ENCODE assay signal across 1 cellular context in the genomic region with DNA sequence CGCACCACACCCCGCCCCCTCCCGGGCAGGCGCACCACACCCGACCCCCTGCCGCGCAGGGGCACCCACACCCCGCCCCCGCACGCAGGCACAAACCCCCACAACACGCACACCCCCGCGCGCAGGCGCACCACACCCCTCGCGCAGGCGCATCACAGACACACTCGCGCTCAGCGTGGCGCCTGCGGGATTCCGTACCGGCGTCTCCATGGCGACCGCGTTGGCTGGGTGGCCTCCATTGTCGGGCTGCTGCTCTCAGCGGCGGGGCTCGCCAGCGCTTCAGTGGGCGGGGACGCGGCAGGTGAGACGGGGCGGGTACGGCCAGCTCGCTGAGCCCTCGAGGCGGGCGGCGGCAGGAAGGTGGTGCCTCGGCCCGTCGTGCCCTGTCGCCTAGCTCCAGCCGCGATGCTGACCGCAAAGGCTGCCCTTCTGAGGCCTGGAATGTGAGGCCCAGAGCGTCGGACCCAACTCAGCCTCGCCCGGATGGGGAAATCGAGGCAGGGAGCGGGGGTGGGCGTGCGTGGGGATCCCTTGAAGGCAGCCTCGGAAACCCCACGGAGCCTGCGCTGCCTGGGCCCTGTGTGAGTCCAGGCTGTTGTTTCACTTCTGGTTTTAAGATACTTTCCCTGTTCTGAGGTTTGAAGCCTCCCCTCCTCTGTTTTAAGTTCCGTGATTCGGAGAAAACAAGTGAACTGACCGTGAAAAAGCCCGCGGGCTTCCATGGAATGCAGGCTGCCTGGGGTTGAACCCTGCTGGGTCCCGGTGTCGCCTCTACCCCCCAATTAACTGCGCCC.
TF ChIP-seq lines count a peak whose summit lies in the region.

A gene (plus strand): TSS at position 238 of the 794 bp plus-strand sequence. CDS start 1,332 bp downstream, outside the sequence.

TF ChIP-seq in GM12878, 131 proteins besides CTCF, POLR2A, EP300 and RAD21 (continued from another document):
- TF ChIP-seq PAX5 (IDR thresholded peaks at IDR 0.05; ENCODE audit: borderline replicate concordance, low read depth, low read length) (0 out of 2 replicates have a peak, but pooled peaks have one; percentile 15), NBN (IDR thresholded peaks at IDR 0.05) (0 out of 2 replicates have a peak, but pooled peaks have one; percentile 51), ZNF207 (IDR thresholded peaks at IDR 0.05; ENCODE audit: borderline replicate concordance) (peak; percentile 83), STAT1 (conservative IDR thresholded peaks at IDR 0.05) (peak; percentile 46; the same call in 1 of the 2 replicates), CREM (IDR thresholded peaks at IDR 0.05; ENCODE audit: low read depth) (0 out of 2 replicates have a peak, but pooled peaks have one; percentile 18), CREB1 (IDR thresholded peaks at IDR 0.05; ENCODE audit: low read depth) (no peak; the same call in 1 of the 2 replicates), BHLHE40 (IDR thresholded peaks at IDR 0.05; ENCODE audit: borderline replicate concordance in 1 of 2, low read depth in 2 of 2, low read length in 1 of 2) (peak; percentile 61 to 74; a peak in 3 of 4 replicates), TBL1XR1 (IDR thresholded peaks at IDR 0.05; ENCODE audit: low read depth, low read length) (0 out of 2 replicates have a peak, but pooled peaks have one; percentile 53), FOXM1 (IDR thresholded peaks at IDR 0.05; ENCODE audit: low read depth, low read length) (no peak), CHD4 (IDR thresholded peaks at IDR 0.05) (no peak), BACH1 (IDR thresholded peaks at IDR 0.05; ENCODE audit: borderline replicate concordance) (0 out of 2 replicates have a peak, but pooled peaks have one; percentile 50), ZSCAN29 (IDR thresholded peaks at IDR 0.05) (no peak), ATF7 (IDR thresholded peaks at IDR 0.05; ENCODE audit: low read depth) (peak; percentile 79), RUNX3 (IDR thresholded peaks at IDR 0.05; ENCODE audit: low read length) (peak; percentile 5; the same call in 1 of the 2 replicates)
- TF ChIP-seq, protein P1, sequence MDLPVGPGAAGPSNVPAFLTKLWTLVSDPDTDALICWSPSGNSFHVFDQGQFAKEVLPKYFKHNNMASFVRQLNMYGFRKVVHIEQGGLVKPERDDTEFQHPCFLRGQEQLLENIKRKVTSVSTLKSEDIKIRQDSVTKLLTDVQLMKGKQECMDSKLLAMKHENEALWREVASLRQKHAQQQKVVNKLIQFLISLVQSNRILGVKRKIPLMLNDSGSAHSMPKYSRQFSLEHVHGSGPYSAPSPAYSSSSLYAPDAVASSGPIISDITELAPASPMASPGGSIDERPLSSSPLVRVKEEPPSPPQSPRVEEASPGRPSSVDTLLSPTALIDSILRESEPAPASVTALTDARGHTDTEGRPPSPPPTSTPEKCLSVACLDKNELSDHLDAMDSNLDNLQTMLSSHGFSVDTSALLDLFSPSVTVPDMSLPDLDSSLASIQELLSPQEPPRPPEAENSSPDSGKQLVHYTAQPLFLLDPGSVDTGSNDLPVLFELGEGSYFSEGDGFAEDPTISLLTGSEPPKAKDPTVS (IDR thresholded peaks at IDR 0.05; ENCODE audit: low read depth, low read length): no peak
TF ChIP-seq in GM12878: peak in this region for 42.
